Comparison of ENCODE assay signal across 8 cellular contexts in genomic region chr5:53481887-53482716, GRCh38. TPM values are rescaled to one million over a fixed set of nuclear protein-coding genes. Genes with fewer than 3 reads are reported as not detected.
DNase-seq lines count a peak whose midpoint lies in the region; ATAC-seq and TF ChIP-seq lines count a peak whose summit lies in the region.

No MANE protein-coding gene starts in this region.

- intact Hi-C loops in upper lobe of right lung (cut with DNase I), result no loop called here

- H3K27me3 ChIP-seq in OCI-LY3 (ENCODE audit: low read depth, low read length) (peaks cover 40% of the 10 kb centered on the region), upper lobe of right lung (no peaks in the 10 kb centered on the region)

- no peak overlapping the region for H3K27ac ChIP-seq in OCI-LY3 (ENCODE audit: low read length)
- H3K27ac ChIP-seq in upper lobe of right lung, result no peak overlapping the region

- peak overlapping the region; percentile 84 for H3K4me2 ChIP-seq in OCI-LY3 (ENCODE audit: low read length)

- peaks cover 23% of the 10 kb centered on the region for H3K4me1 ChIP-seq in OCI-LY3 (ENCODE audit: low read length)
- H3K4me1 ChIP-seq in upper lobe of right lung, result peaks cover 3% of the 10 kb centered on the region

- no peaks in the 10 kb centered on the region for H3K36me3 ChIP-seq in OCI-LY3 (replicated peaks; ENCODE audit: low read depth, low read length)
- H3K36me3 ChIP-seq in upper lobe of right lung, result no peaks in the 10 kb centered on the region

- TF ChIP-seq CTCF in OCI-LY3 (IDR thresholded peaks at IDR 0.05; ENCODE audit: low read depth, low read length), result no peak
- TF ChIP-seq CTCF in omental fat pad (IDR thresholded peaks at IDR 0.05), result no peak
- TF ChIP-seq CTCF in upper lobe of right lung (IDR thresholded peaks at IDR 0.05), result peak; percentile 38

- peak overlapping the region; percentile 56 for H3K9ac ChIP-seq in OCI-LY3 (ENCODE audit: low read length)

- H4K20me1 ChIP-seq in OCI-LY3 (ENCODE audit: insufficient read depth, low read length), result no peaks in the 10 kb centered on the region

- H3K79me2 ChIP-seq in OCI-LY3 (ENCODE audit: low read length), result no peaks in the 10 kb centered on the region

- DNase-seq in AG20443 (ENCODE audit: low spot score), result peak; percentile 90
- peak; percentile 84 for DNase-seq in activated effector memory CD4-positive, alpha-beta T cell treated with anti-CD3 and anti-CD28 coated beads, Interleukin-2, amount 50 U/mL, for 16 hours
- peak; percentile 67 for DNase-seq in germinal center (ENCODE audit: low spot score)
- peak; percentile 44 for DNase-seq in omental fat pad (ENCODE audit: low spot score)
- DNase-seq in upper lobe of right lung, result peak; percentile 95

- H3K9me3 ChIP-seq in OCI-LY3 (ENCODE audit: insufficient read depth, low read length) (no peaks in the 10 kb centered on the region), upper lobe of right lung (no peaks in the 10 kb centered on the region)

- ATAC-seq in GM18870 (IDR thresholded peaks at IDR 0.05; ENCODE audit: unreplicated experiment) (peak; percentile 57), HG03066 (IDR thresholded peaks at IDR 0.05; ENCODE audit: low read depth, unreplicated experiment) (peak; percentile 53), omental fat pad (ENCODE audit: low FRiP score) (peak; percentile 78), upper lobe of right lung (peak; percentile 90)

- H2AFZ ChIP-seq in OCI-LY3 (ENCODE audit: low read depth, low read length), result peak overlapping the region; percentile 31; the same call in 1 of the 2 replicates

- peak overlapping the region; percentile 78 for H3K4me3 ChIP-seq in OCI-LY3 (ENCODE audit: low read length)
- H3K4me3 ChIP-seq in upper lobe of right lung, result peak overlapping the region; percentile 71

RNA-seq across cellular contexts. Expression of gene FST, which starts 1.7 kb away (rescaled TPM):
- total RNA-seq in omental fat pad (10 to 100 TPM in 2 of 4 donors, 1 to 10 TPM in 2; 2.1 to 15.7 (median 9.3) TPM), upper lobe of right lung (4.2 TPM)

Comparison
In these comparisons a context has a peak if more than half of its experiments do, and no peak if none do; other contexts are left out.
1. DNase-seq: peak in every context shown above with its lines; median percentile 95 in upper lobe of right lung; 90 in AG20443; 84 in activated effector memory CD4-positive, alpha-beta T cell treated with anti-CD3 and anti-CD28 coated beads, Interleukin-2, amount 50 U/mL, for 16 hours; 67 in germinal center; 44 in omental fat pad.